7 cellular contexts compared by ENCODE assay signal in genomic region chr2:38076250-38076709, GRCh38. TPM values are rescaled to one million over a fixed set of nuclear protein-coding genes. Genes with fewer than 3 reads are reported as not detected.
DNase-seq lines count a peak whose midpoint lies in the region; ATAC-seq and TF ChIP-seq lines count a peak whose summit lies in the region.

No MANE protein-coding gene starts in this region.

- CTCF ChIA-PET in activated B cell treated with CpG ODN at 0.5 μM for 24 hours (lab: Charles Lee): interaction anchor here (1.0 to 2.1 kb wide), 2 partner anchors 38 to 432 kb away, joined by 3 to 5 read pairs; no protein-coding TSS in a partner anchor
- CTCF ChIA-PET in naive thymus-derived CD4-positive, alpha-beta T cell (lab: Charles Lee): interaction anchor here (0.5 kb wide), 1 partner anchor 483 kb away, joined by 4 read pairs; no protein-coding TSS in a partner anchor

- H3K27me3 Mint-ChIP-seq in activated B cell treated with CpG ODN at 0.5 μM for 24 hours: peaks cover 57% of the 10 kb centered on the region
- peaks cover 42 to 71% (median 53%) of the 10 kb centered on the region in 5 donors for H3K27me3 Mint-ChIP-seq in naive thymus-derived CD4-positive, alpha-beta T cell

- H3K27me3 ChIP-seq in MG63 (no peaks in the 10 kb centered on the region), thoracic aorta (replicated peaks; ENCODE audit: insufficient read depth) (peaks cover 14% of the 10 kb centered on the region)
- peaks cover 4 to 5% of the 10 kb centered on the region in 2 donors for H3K27me3 ChIP-seq in naive thymus-derived CD4-positive, alpha-beta T cell (ENCODE audit: control insufficient read depth in 2 of 2, insufficient read depth in 2 of 2, low read length in 2 of 2)

- peak overlapping the region; percentile 80 for H3K4me3 Mint-ChIP-seq in activated B cell treated with CpG ODN at 0.5 μM for 24 hours
- H3K4me3 Mint-ChIP-seq in naive thymus-derived CD4-positive, alpha-beta T cell: peak overlapping the region in 9 of 10 donors; percentile 18 to 84 (median 61)

- intact Hi-C loops in activated B cell treated with CpG ODN at 0.5 μM for 24 hours (cut with micrococcal nuclease): loop anchor here (5.0 kb wide), 1 partner anchor 39 kb away; no protein-coding TSS in a partner anchor
- intact Hi-C loops in naive thymus-derived CD4-positive, alpha-beta T cell (cut with micrococcal nuclease): loop anchor here in 1 of 2 donors (1.0 to 5.0 kb wide), 3 partner anchors 39 to 301 kb away; partner anchors contain the start of gene ATL2

- H3K27ac Mint-ChIP-seq in activated B cell treated with CpG ODN at 0.5 μM for 24 hours: no peak overlapping the region
- H3K27ac Mint-ChIP-seq in naive thymus-derived CD4-positive, alpha-beta T cell: peak overlapping the region in 1 of 9 donors; percentile 83

- H3K4me1 Mint-ChIP-seq in activated B cell treated with CpG ODN at 0.5 μM for 24 hours: peaks cover 28% of the 10 kb centered on the region
- peaks cover 7 to 43% (median 19%) of the 10 kb centered on the region in 7 donors for H3K4me1 Mint-ChIP-seq in naive thymus-derived CD4-positive, alpha-beta T cell

- H3K9me3 Mint-ChIP-seq in activated B cell treated with CpG ODN at 0.5 μM for 24 hours: no peaks in the 10 kb centered on the region
- peaks cover 0 to 2% (median 0%) of the 10 kb centered on the region in 11 donors for H3K9me3 Mint-ChIP-seq in naive thymus-derived CD4-positive, alpha-beta T cell

- H3K27ac ChIP-seq in naive thymus-derived CD4-positive, alpha-beta T cell (ENCODE audit: low read depth, low read length): no peak overlapping the region
- peak overlapping the region in 1 of 2 donors; percentile 48 for H3K27ac ChIP-seq in thoracic aorta

- TF ChIP-seq CTCF in activated B cell treated with CpG ODN at 0.5 μM for 24 hours (IDR thresholded peaks at IDR 0.05) (no peak), thoracic aorta (IDR thresholded peaks at IDR 0.05) (peak; percentile 35)

- peak; percentile 91 for DNase-seq in GM03348 (ENCODE audit: low spot score)
- peak; percentile 82 for DNase-seq in MG63
- peak; percentile 23 for DNase-seq in activated B cell treated with CpG ODN at 0.5 μM for 24 hours
- DNase-seq in fibroblast of gingiva (ENCODE audit: low read depth): peak; percentile 92
- DNase-seq in naive thymus-derived CD4-positive, alpha-beta T cell: peak in 2 of 9 donors; percentile 15 to 57
- DNase-seq in thoracic aorta (ENCODE audit: low spot score): no peak

- H3K4me3 ChIP-seq in MG63 (peak overlapping the region; percentile 60), thoracic aorta (peak overlapping the region; percentile 80)
- no peak overlapping the region for H3K4me3 ChIP-seq in naive thymus-derived CD4-positive, alpha-beta T cell (ENCODE audit: low read length)

- POLR2A ChIA-PET in activated B cell treated with CpG ODN at 0.5 μM for 24 hours (lab: Charles Lee): interaction anchor here (1.6 kb wide), 1 partner anchor 39 kb away, joined by 5 read pairs; no protein-coding TSS in a partner anchor
- POLR2A ChIA-PET in naive thymus-derived CD4-positive, alpha-beta T cell (lab: Charles Lee): no interaction called here

- H3K36me3 ChIP-seq in MG63 (peaks cover 28% of the 10 kb centered on the region), thoracic aorta (no peaks in the 10 kb centered on the region)
- H3K36me3 ChIP-seq in naive thymus-derived CD4-positive, alpha-beta T cell (ENCODE audit: control insufficient read depth in 2 of 3, insufficient read depth in 3 of 3, low read length in 3 of 3): no peaks in the 10 kb centered on the region

- no peaks in the 10 kb centered on the region for H3K36me3 Mint-ChIP-seq in activated B cell treated with CpG ODN at 0.5 μM for 24 hours (ENCODE audit: low read depth)
- peaks cover 0 to 5% (median 0%) of the 10 kb centered on the region in 5 donors for H3K36me3 Mint-ChIP-seq in naive thymus-derived CD4-positive, alpha-beta T cell

- H3K4me1 ChIP-seq in naive thymus-derived CD4-positive, alpha-beta T cell (ENCODE audit: control insufficient read depth in 2 of 2, insufficient read depth in 2 of 2, low read length in 2 of 2): no peaks in the 10 kb centered on the region
- H3K4me1 ChIP-seq in thoracic aorta (ENCODE audit: control insufficient read depth in 1 of 2, low read depth in 2 of 2): peaks cover 3 to 37% of the 10 kb centered on the region in 2 donors

- peak; percentile 48 for ATAC-seq in GM21825 (IDR thresholded peaks at IDR 0.05; ENCODE audit: unreplicated experiment)
- ATAC-seq in activated B cell treated with CpG ODN at 0.5 μM for 24 hours (ENCODE audit: low read depth): peak; percentile 53
- ATAC-seq in naive thymus-derived CD4-positive, alpha-beta T cell: peak; percentile 54
- ATAC-seq in thoracic aorta (ENCODE audit: insufficient number of reproducible peaks, low FRiP score, low read depth): peak; percentile 22

- H3K9me3 ChIP-seq in MG63 (no peaks in the 10 kb centered on the region), thoracic aorta (no peaks in the 10 kb centered on the region)
- no peaks in the 10 kb centered on the region for H3K9me3 ChIP-seq in naive thymus-derived CD4-positive, alpha-beta T cell (ENCODE audit: control insufficient read depth in 2 of 3, low read length in 3 of 3)

RNA-seq across cellular contexts. Expression of gene CYP1B1, which starts 0.3 kb away (rescaled TPM):
- 21.1 and 27.7 TPM in 2 replicates for total RNA-seq in MG63 (2014; rRNA removed; shearing (Covaris generic); ENCODE audit: low replicate concordance)
- 0.86 and 1.2 TPM in 2 replicates for total RNA-seq in activated B cell treated with CpG ODN at 0.5 μM for 24 hours
- 10 to 100 TPM in 2 of 5 experiments, 1 to 10 TPM in 3; 1.6 to 24.9 (median 6.7) TPM for total RNA-seq in naive thymus-derived CD4-positive, alpha-beta T cell
- under 1 TPM in 1 of 2 donors, not detected in 1; 0.05 TPM for polyA plus RNA-seq in naive thymus-derived CD4-positive, alpha-beta T cell
- total RNA-seq in thoracic aorta: 10 to 100 TPM; 27.1 to 83.0 TPM
